In genomic region chr1:109240158-109241152, GRCh38 we compare ENCODE assay signal across 8 cellular contexts. TPM values are rescaled to one million over a fixed set of nuclear protein-coding genes. Genes with fewer than 3 reads are reported as not detected.
DNase-seq lines count a peak whose midpoint lies in the region; ATAC-seq lines count a peak whose summit lies in the region.

No MANE protein-coding gene starts in this region.

- DNase-seq in DMS153 treated with DMSO at 0.1 percent for 48 hours (lab: John Stamatoyannopoulos, UW; ENCODE audit: unreplicated experiment): peak; percentile 10
- DNase-seq in DMS153 (lab: John Stamatoyannopoulos, UW): no peak
- DNase-seq in NCI-H82 treated with DMSO at 0.1 percent for 48 hours (lab: John Stamatoyannopoulos, UW; ENCODE audit: unreplicated experiment): peak; percentile 9
- peak; percentile 13 for DNase-seq in epidermal melanocyte (ENCODE audit: insufficient read length, low spot score)
- no peak for DNase-seq in naive thymus-derived CD4-positive, alpha-beta T cell
- no peak for DNase-seq in SW 1271 (lab: John Stamatoyannopoulos, UW)
- no peak for DNase-seq in SKM-1 treated with dmso at 0.1 percent for 144 hours (lab: John Stamatoyannopoulos, UW; ENCODE audit: unreplicated experiment)

- H3K27me3 ChIP-seq in naive thymus-derived CD4-positive, alpha-beta T cell (ENCODE audit: control insufficient read depth in 2 of 2, insufficient read depth in 2 of 2, low read length in 2 of 2): no peaks in the 10 kb centered on the region

- CTCF ChIA-PET in naive thymus-derived CD4-positive, alpha-beta T cell (lab: Charles Lee): interaction anchor here (1.2 kb wide), 1 partner anchor 160 kb away, joined by 3 read pairs; no protein-coding TSS in a partner anchor

- peak overlapping the region in 7 of 9 donors; percentile 48 to 75 (median 71) for H3K27ac Mint-ChIP-seq in naive thymus-derived CD4-positive, alpha-beta T cell

- peaks cover 7 to 41% (median 13%) of the 10 kb centered on the region in 3 experiments for H3K36me3 ChIP-seq in naive thymus-derived CD4-positive, alpha-beta T cell (ENCODE audit: control insufficient read depth in 2 of 3, insufficient read depth in 3 of 3, low read length in 3 of 3)

- peaks cover 0 to 1% (median 0%) of the 10 kb centered on the region in 11 donors for H3K9me3 Mint-ChIP-seq in naive thymus-derived CD4-positive, alpha-beta T cell

- ATAC-seq in naive thymus-derived CD4-positive, alpha-beta T cell: no peak
- no peak for ATAC-seq in HG03045 (IDR thresholded peaks at IDR 0.05; ENCODE audit: unreplicated experiment)

- no peak overlapping the region for H3K27ac ChIP-seq in naive thymus-derived CD4-positive, alpha-beta T cell (ENCODE audit: low read depth, low read length)

- POLR2A ChIA-PET in naive thymus-derived CD4-positive, alpha-beta T cell (lab: Charles Lee): interaction anchor here (1.0 to 1.1 kb wide), 2 partner anchors 10 to 13 kb away, joined by 3 read pairs; no protein-coding TSS in a partner anchor

- H3K4me3 Mint-ChIP-seq in naive thymus-derived CD4-positive, alpha-beta T cell: peak overlapping the region in 2 of 10 donors; percentile 25 to 29

- H3K4me3 ChIP-seq in naive thymus-derived CD4-positive, alpha-beta T cell (ENCODE audit: low read length): no peak overlapping the region

- peaks cover 3 to 14% (median 10%) of the 10 kb centered on the region in 5 donors for H3K36me3 Mint-ChIP-seq in naive thymus-derived CD4-positive, alpha-beta T cell

- peaks cover 10 to 27% (median 17%) of the 10 kb centered on the region in 7 donors for H3K4me1 Mint-ChIP-seq in naive thymus-derived CD4-positive, alpha-beta T cell

- intact Hi-C loops in naive thymus-derived CD4-positive, alpha-beta T cell (cut with micrococcal nuclease): loop anchor here (1.0 kb wide), 1 partner anchor 9 kb away; the partner anchor contains the start of gene CELSR2 (in 2 of the 2)

- no peaks in the 10 kb centered on the region for H3K9me3 ChIP-seq in naive thymus-derived CD4-positive, alpha-beta T cell (ENCODE audit: control insufficient read depth in 2 of 3, low read length in 3 of 3)

- peaks cover 0 to 17% (median 8%) of the 10 kb centered on the region in 5 donors for H3K27me3 Mint-ChIP-seq in naive thymus-derived CD4-positive, alpha-beta T cell

- H3K4me1 ChIP-seq in naive thymus-derived CD4-positive, alpha-beta T cell (ENCODE audit: control insufficient read depth in 2 of 2, insufficient read depth in 2 of 2, low read length in 2 of 2): peaks cover 5 to 12% of the 10 kb centered on the region in 2 donors

RNA-seq across cellular contexts. Expression of gene CELSR2, which starts 8.9 kb away (rescaled TPM):
- 1 to 10 TPM; 3.0 to 6.4 (median 3.2) TPM for total RNA-seq in naive thymus-derived CD4-positive, alpha-beta T cell
- polyA plus RNA-seq in naive thymus-derived CD4-positive, alpha-beta T cell: 1 to 10 TPM in 1 of 2 donors, under 1 TPM in 1; 0.17 to 1.3 TPM

RNA-seq across cellular contexts. Expression of gene SARS1, which starts 26.7 kb away (rescaled TPM):
- 100 to 1,000 TPM; 110 to 173 (median 135) TPM for total RNA-seq in naive thymus-derived CD4-positive, alpha-beta T cell
- 100 to 1,000 TPM; 134 to 179 TPM for polyA plus RNA-seq in naive thymus-derived CD4-positive, alpha-beta T cell

RNA-seq across cellular contexts. Expression of gene PSRC1, which starts 42.5 kb away (rescaled TPM):
- total RNA-seq in naive thymus-derived CD4-positive, alpha-beta T cell: 10 to 100 TPM in 1 of 5 experiments, 1 to 10 TPM in 1, under 1 TPM in 2, not detected in 1; 0.38 to 16.1 (median 1.3) TPM
- under 1 TPM in 1 of 2 donors, not detected in 1; 0.67 TPM for polyA plus RNA-seq in naive thymus-derived CD4-positive, alpha-beta T cell

Comparison
In these comparisons a context has a peak if more than half of its experiments do, and no peak if none do; other contexts are left out.
1. DNase-seq: peak in DMS153 treated with DMSO at 0.1 percent for 48 hours (single experiment), NCI-H82 treated with DMSO at 0.1 percent for 48 hours (single experiment) and epidermal melanocyte (single experiment); none in DMS153 (single experiment), naive thymus-derived CD4-positive, alpha-beta T cell (0 of 9), SW 1271 (0 of 2) and SKM-1 treated with dmso at 0.1 percent for 144 hours (single experiment).